ENCODE assay signal across 26 cellular contexts in genomic region chr18:23793985-23794867, GRCh38.
"Had no signal": no experiment of that assay in that cellular context is flagged by ENCODE, and none has a peak within 500 bp of the region (broad histone marks: within the 10 kb centered on the region; RNA-seq: fewer than 3 reads in every experiment).

No MANE protein-coding gene starts in this region.

- ATAC-seq: activated CD8-positive, alpha-beta T cell treated with anti-CD3 and anti-CD28 coated beads, Interleukin-2, amount 10 ng/mL, durations not matched to agents 7 days and 5 days; effector memory CD8-positive, alpha-beta T cell; natural killer cell; right lobe of liver; stimulated activated effector memory CD8-positive, alpha-beta T cell treated with anti-CD3 and anti-CD28 coated beads, Interleukin-12 subunit alpha, Interleukin-12 subunit beta, amount 100 ng/mL, for 72 hours; stimulated activated naive CD8-positive, alpha-beta T cell treated with anti-CD3 and anti-CD28 coated beads, Interleukin-15, amount 100 ng/mL, for 72 hours had no signal

- FAIRE-seq: astrocyte, colon, frontal cortex had no signal

- H3K27me3 ChIP-seq: dorsolateral prefrontal cortex, esophagus muscularis mucosa, right lobe of liver, tibial nerve, uterus had no signal

- H3K27ac Mint-ChIP-seq: activated CD4-positive, alpha-beta T cell treated with anti-CD3 and anti-CD28 coated beads, Interleukin-2, amount 10 ng/mL, durations not matched to agents 24 days and 14 days; activated CD8-positive, alpha-beta T cell treated with anti-CD3 and anti-CD28 coated beads, Interleukin-2, amount 10 ng/mL, durations not matched to agents 7 days and 5 days; activated naive CD8-positive, alpha-beta T cell treated with anti-CD3 and anti-CD28 coated beads for 36 hours; effector memory CD8-positive, alpha-beta T cell; mesothelial cell of epicardium; natural killer cell; stimulated activated effector memory CD8-positive, alpha-beta T cell treated with anti-CD3 and anti-CD28 coated beads, Interleukin-12 subunit alpha, Interleukin-12 subunit beta, amount 100 ng/mL, for 72 hours; stimulated activated naive CD8-positive, alpha-beta T cell treated with anti-CD3 and anti-CD28 coated beads, Interleukin-15, amount 100 ng/mL, for 72 hours had no signal

- H3K4me3 Mint-ChIP-seq: activated CD4-positive, alpha-beta T cell treated with anti-CD3 and anti-CD28 coated beads, Interleukin-2, amount 10 ng/mL, durations not matched to agents 24 days and 14 days; activated CD8-positive, alpha-beta T cell treated with anti-CD3 and anti-CD28 coated beads, Interleukin-2, amount 10 ng/mL, durations not matched to agents 7 days and 5 days; activated naive CD8-positive, alpha-beta T cell treated with anti-CD3 and anti-CD28 coated beads for 36 hours; central memory CD8-positive, alpha-beta T cell; effector memory CD8-positive, alpha-beta T cell; mesothelial cell of epicardium; natural killer cell; stimulated activated effector memory CD8-positive, alpha-beta T cell treated with anti-CD3 and anti-CD28 coated beads, Interleukin-12 subunit alpha, Interleukin-12 subunit beta, amount 100 ng/mL, for 72 hours; stimulated activated naive CD8-positive, alpha-beta T cell treated with anti-CD3 and anti-CD28 coated beads, Interleukin-15, amount 100 ng/mL, for 72 hours had no signal

- DNase-seq: activated CD4-positive, alpha-beta T cell treated with anti-CD3 and anti-CD28 coated beads, Interleukin-2, amount 10 ng/mL, durations not matched to agents 24 days and 14 days; activated CD8-positive, alpha-beta T cell treated with anti-CD3 and anti-CD28 coated beads, Interleukin-2, amount 10 ng/mL, durations not matched to agents 7 days and 5 days; activated naive CD8-positive, alpha-beta T cell treated with anti-CD3 and anti-CD28 coated beads for 36 hours; activated T-cell treated with anti-CD3 and anti-CD28 coated beads, Interleukin-2, amount 50 U/mL, for 1 hour; dorsolateral prefrontal cortex; effector memory CD8-positive, alpha-beta T cell; glutamatergic neuron; hippocampal formation; kidney glomerular epithelial cell; left ventricle myocardium inferior; natural killer cell; right lobe of liver; stimulated activated CD4-positive, alpha-beta T cell treated with anti-CD3 and anti-CD28 coated beads, Interleukin-2, amount 100 ng/mL, for 24 hours; stimulated activated naive CD8-positive, alpha-beta T cell treated with anti-CD3 and anti-CD28 coated beads, Interleukin-15, amount 100 ng/mL, for 72 hours; T-helper 2 cell; uterus had no signal

- H3K9me3 Mint-ChIP-seq: activated CD4-positive, alpha-beta T cell treated with anti-CD3 and anti-CD28 coated beads, Interleukin-2, amount 10 ng/mL, durations not matched to agents 24 days and 14 days; central memory CD8-positive, alpha-beta T cell; effector memory CD8-positive, alpha-beta T cell; natural killer cell; stimulated activated effector memory CD8-positive, alpha-beta T cell treated with anti-CD3 and anti-CD28 coated beads, Interleukin-12 subunit alpha, Interleukin-12 subunit beta, amount 100 ng/mL, for 72 hours; stimulated activated naive CD8-positive, alpha-beta T cell treated with anti-CD3 and anti-CD28 coated beads, Interleukin-15, amount 100 ng/mL, for 72 hours had no signal

- H3K27me3 Mint-ChIP-seq: activated naive CD8-positive, alpha-beta T cell treated with anti-CD3 and anti-CD28 coated beads for 36 hours had no signal

- H3K4me1 Mint-ChIP-seq: activated naive CD8-positive, alpha-beta T cell treated with anti-CD3 and anti-CD28 coated beads for 36 hours; central memory CD8-positive, alpha-beta T cell; natural killer cell; stimulated activated effector memory CD8-positive, alpha-beta T cell treated with anti-CD3 and anti-CD28 coated beads, Interleukin-12 subunit alpha, Interleukin-12 subunit beta, amount 100 ng/mL, for 72 hours had no signal

- H3K36me3 Mint-ChIP-seq: activated naive CD8-positive, alpha-beta T cell treated with anti-CD3 and anti-CD28 coated beads for 36 hours; natural killer cell; stimulated activated effector memory CD8-positive, alpha-beta T cell treated with anti-CD3 and anti-CD28 coated beads, Interleukin-12 subunit alpha, Interleukin-12 subunit beta, amount 100 ng/mL, for 72 hours had no signal

- H3K36me3 ChIP-seq: left ventricle myocardium inferior, right lobe of liver, uterus had no signal

- H3K4me3 ChIP-seq: dorsolateral prefrontal cortex, esophagus muscularis mucosa, left ventricle myocardium inferior, right lobe of liver, skin epidermis, tibial nerve, uterus had no signal

- H3K27ac ChIP-seq: dorsolateral prefrontal cortex, esophagus muscularis mucosa, left ventricle myocardium inferior, parathyroid adenoma, right lobe of liver, skin epidermis, tibial nerve, uterus had no signal

- H3K9me3 ChIP-seq: esophagus muscularis mucosa, left ventricle myocardium inferior, right lobe of liver, tibial nerve, uterus had no signal

- H3K4me1 ChIP-seq: esophagus muscularis mucosa, left ventricle myocardium inferior, parathyroid adenoma, right lobe of liver, tibial nerve, uterus had no signal
